Comparison of ENCODE assay signal across 11 cellular contexts in the genomic region with DNA sequence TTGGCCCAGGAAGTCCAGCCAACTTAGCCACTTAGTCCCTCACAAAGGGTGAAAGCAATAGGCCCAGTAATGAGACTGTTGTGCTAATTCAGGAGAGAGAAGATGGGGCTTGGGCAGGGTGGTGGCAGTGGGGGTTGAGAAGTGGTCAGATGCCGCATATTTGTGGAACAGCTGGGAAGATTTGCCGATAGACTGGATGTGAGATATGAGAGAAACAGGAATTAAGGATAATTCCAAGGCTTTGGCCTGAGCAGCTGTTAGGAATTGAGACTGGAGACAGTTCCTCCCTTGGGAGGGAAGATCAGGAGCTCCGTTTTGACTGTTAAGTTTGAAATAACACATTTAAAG.
DNase-seq lines count a peak whose midpoint lies in the region; ATAC-seq and TF ChIP-seq lines count a peak whose summit lies in the region.
"Had no signal": no experiment of that assay in that cellular context is flagged by ENCODE, and none has a peak within 500 bp of the region (broad histone marks: within the 10 kb centered on the region; RNA-seq: fewer than 3 reads in every experiment).

No MANE protein-coding gene starts in this region.

- H3K9me3 Mint-ChIP-seq in Caco-2 (ENCODE audit: unreplicated experiment), result no peaks in the 10 kb centered on the region
- H3K9me3 Mint-ChIP-seq: activated T-helper 1 cell treated with anti-CD3 and anti-CD28 coated beads, Interleukin-12 subunit alpha, Interleukin-12 subunit beta, Interleukin-2, Interleukin-4 antibody, amounts not matched to agents 30 ng/mL and 10 ng/mL and 1 ng/mL, durations not matched to agents 14 hours and 24 hours and 36 hours; central memory CD8-positive, alpha-beta T cell had no signal

- no peaks in the 10 kb centered on the region for H3K27me3 Mint-ChIP-seq in Caco-2 (ENCODE audit: insufficient read depth, unreplicated experiment)

- DNase-seq in GM13976 (ENCODE audit: low spot score), result peak; percentile 12
- DNase-seq in mammary epithelial cell, result peak; percentile 19
- no peak for DNase-seq in testis
- DNase-seq in Caco-2, result no peak
- no peak for DNase-seq in HCEC 1CT
- DNase-seq: NCI-H1694 treated with DMSO at 0.1 percent for 48 hours, WERI-Rb-1 had no signal

- H3K9ac ChIP-seq in mammary epithelial cell (ENCODE audit: insufficient read depth, low read length), result no peak overlapping the region

- TF ChIP-seq POLR2A in testis (IDR thresholded peaks at IDR 0.05), result no peak

- BruUV-seq in mammary epithelial cell (replicated peaks; lab: Mats Ljungman, UMichigan) (no TSS peak), Caco-2 (replicated peaks; lab: Mats Ljungman, UMichigan) (no TSS peak)

- no peak for TF ChIP-seq CTCF in GM13976 (IDR thresholded peaks at IDR 0.05; ENCODE audit: borderline replicate concordance, control extremely low read depth, extremely low read depth, insufficient read depth, missing control alignments)
- TF ChIP-seq CTCF in mammary epithelial cell (conservative IDR thresholded peaks at IDR 0.05 in 1 of 2, IDR thresholded peaks at IDR 0.05 in 1 of 2; ENCODE audit: extremely low read depth in 1 of 2, insufficient read depth in 1 of 2, low read depth in 1 of 2, low read length in 2 of 2), result no peak
- no peak for TF ChIP-seq CTCF in testis (IDR thresholded peaks at IDR 0.05)
- no peak for TF ChIP-seq CTCF in Caco-2 (IDR thresholded peaks at IDR 0.05; ENCODE audit: insufficient read depth in 1 of 2, low read depth in 1 of 2, low read length in 1 of 2, severe bottlenecking in 1 of 2, unreplicated experiment in 1 of 2)

- H3K36me3 Mint-ChIP-seq in Caco-2 (ENCODE audit: insufficient read depth, unreplicated experiment), result no peaks in the 10 kb centered on the region

- POLR2A ChIA-PET in Caco-2 (lab: Charles Lee), result no interaction called here

- peak overlapping the region; percentile 34 for H2AFZ ChIP-seq in mammary epithelial cell (ENCODE audit: low read depth, low read length)

- no peaks in the 10 kb centered on the region for H3K27me3 ChIP-seq in mammary epithelial cell (ENCODE audit: insufficient read depth, low read length)
- no peaks in the 10 kb centered on the region for H3K27me3 ChIP-seq in testis
- no peaks in the 10 kb centered on the region for H3K27me3 ChIP-seq in Caco-2 (replicated peaks; ENCODE audit: control insufficient read depth, insufficient read depth, low read length)

- CTCF ChIA-PET in mammary epithelial cell (lab: Charles Lee; ENCODE audit: low non-redundant PET) (no interaction called here), Caco-2 (lab: Charles Lee) (no interaction called here)

- intact Hi-C loops in mammary epithelial cell (cut with micrococcal nuclease), result no loop called here
- intact Hi-C loops in testis (cut with DNase I; ENCODE audit: low total_unique reads), result no loop called here
- intact Hi-C loops in Caco-2 (cut with micrococcal nuclease; ENCODE audit: unreplicated experiment), result no loop called here

- 56% methylated on average over 3 of the region's 3 CpGs for WGBS in mammary epithelial cell (ENCODE audit: low coverage, missing lambda C conversion rate)
- WGBS in testis, 2 donors, result 29 to 36% methylated on average over 3 of the region's 3 CpGs

- H3K4me1 ChIP-seq in mammary epithelial cell (ENCODE audit: insufficient read depth, low read length) (no peaks in the 10 kb centered on the region), testis (no peaks in the 10 kb centered on the region), Caco-2 (peaks cover 5% of the 10 kb centered on the region; the same call in 1 of the 2 replicates)

- H3K9me3 ChIP-seq in mammary epithelial cell (replicated peaks; ENCODE audit: insufficient read depth, low read length) (no peaks in the 10 kb centered on the region), testis (no peaks in the 10 kb centered on the region), Caco-2 (no peaks in the 10 kb centered on the region)

- H4K20me1 ChIP-seq in mammary epithelial cell (ENCODE audit: insufficient read depth, low read length), result no peaks in the 10 kb centered on the region

- dilution Hi-C loops in mammary epithelial cell (cut with HindIII; ENCODE audit: low sequenced_read_pairs), result no loop called here

- in situ Hi-C loops in GM13976 (cut with MboI; ENCODE audit: low sequenced_read_pairs, unreplicated experiment) (loop anchor here (25.0 kb wide), 1 partner anchor 878 kb away; no protein-coding TSS in a partner anchor), mammary epithelial cell (cut with MboI; ENCODE audit: low sequenced_read_pairs in 2 of 2) (loop anchor here in 1 of 2 donors (25.0 kb wide), 1 partner anchor 778 kb away; no protein-coding TSS in a partner anchor)

- H3K4me1 Mint-ChIP-seq in Caco-2 (ENCODE audit: low read depth, unreplicated experiment), result no peaks in the 10 kb centered on the region

- H3K36me3 ChIP-seq in mammary epithelial cell (ENCODE audit: insufficient read depth, low read length) (no peaks in the 10 kb centered on the region), testis (ENCODE audit: low read depth, missing control alignments) (no peaks in the 10 kb centered on the region), Caco-2 (ENCODE audit: control insufficient read depth, insufficient read depth, low read length) (no peaks in the 10 kb centered on the region)
- H3K36me3 ChIP-seq: WERI-Rb-1 had no signal

- no peak overlapping the region for H3K27ac ChIP-seq in mammary epithelial cell (ENCODE audit: insufficient read depth, low read depth, low read length)
- no peak overlapping the region for H3K27ac ChIP-seq in testis
- H3K27ac ChIP-seq: WERI-Rb-1 had no signal

- H3K27ac Mint-ChIP-seq in Caco-2 (ENCODE audit: unreplicated experiment), result no peak overlapping the region
- H3K27ac Mint-ChIP-seq: activated T-helper 1 cell treated with anti-CD3 and anti-CD28 coated beads, Interleukin-12 subunit alpha, Interleukin-12 subunit beta, Interleukin-2, Interleukin-4 antibody, amounts not matched to agents 30 ng/mL and 10 ng/mL and 1 ng/mL, durations not matched to agents 14 hours and 24 hours and 36 hours had no signal

- no peak overlapping the region for H3K4me3 ChIP-seq in mammary epithelial cell (replicated peaks in 1 of 3; ENCODE audit: insufficient read depth in 1 of 3, low read depth in 2 of 3, low read length in 3 of 3)
- H3K4me3 ChIP-seq in testis, result peak overlapping the region; percentile 15 to 34
- no peak overlapping the region; the same call in 1 of the 2 replicates for H3K4me3 ChIP-seq in Caco-2 (ENCODE audit: low read depth, low read length)

- peak; percentile 65 for ATAC-seq in HG03196 (IDR thresholded peaks at IDR 0.05; ENCODE audit: unreplicated experiment)
- ATAC-seq in GM21786 (IDR thresholded peaks at IDR 0.05; ENCODE audit: unreplicated experiment), result no peak

- no peak overlapping the region for H3K4me2 ChIP-seq in mammary epithelial cell (ENCODE audit: insufficient read depth, low read depth, low read length)

- H3K4me3 Mint-ChIP-seq in Caco-2 (ENCODE audit: unreplicated experiment), result no peak overlapping the region
- H3K4me3 Mint-ChIP-seq: activated T-helper 1 cell treated with anti-CD3 and anti-CD28 coated beads, Interleukin-12 subunit alpha, Interleukin-12 subunit beta, Interleukin-2, Interleukin-4 antibody, amounts not matched to agents 30 ng/mL and 10 ng/mL and 1 ng/mL, durations not matched to agents 14 hours and 24 hours and 36 hours; central memory CD8-positive, alpha-beta T cell had no signal

- H3K79me2 ChIP-seq in mammary epithelial cell (ENCODE audit: insufficient read depth, low read length), result no peaks in the 10 kb centered on the region

Comparison
In these comparisons a context has a peak if more than half of its experiments do, and no peak if none do; other contexts are left out.
1. DNase-seq: peak in GM13976 (single experiment) and mammary epithelial cell (single experiment); none in testis (single experiment), Caco-2 (0 of 2) and HCEC 1CT (single experiment).
2. H3K4me3 ChIP-seq: peak in testis (2 of 2); none in mammary epithelial cell (0 of 3) and Caco-2 (single experiment).